8 cellular contexts compared by ENCODE assay signal in genomic region chr2:99488587-99488998, GRCh38. TPM values are rescaled to one million over a fixed set of nuclear protein-coding genes. Genes with fewer than 3 reads are reported as not detected.
A peak's percentile ranks its signal among the peaks of the same experiment; 100 is the strongest.
DNase-seq lines count a peak whose midpoint lies in the region; ATAC-seq and TF ChIP-seq lines count a peak whose summit lies in the region.

No MANE protein-coding gene starts in this region.

- no peak for ATAC-seq in stimulated activated naive CD8-positive, alpha-beta T cell treated with anti-CD3 and anti-CD28 coated beads, Interleukin-15, Interleukin-2, amounts not matched to agents 100 U/mL and 50 U/mL, for 24 hours
- ATAC-seq in GM19351 (IDR thresholded peaks at IDR 0.05; ENCODE audit: unreplicated experiment), result no peak

- H3K4me1 ChIP-seq in OCI-LY3 (ENCODE audit: low read length) (peaks cover 40% of the 10 kb centered on the region), urinary bladder (ENCODE audit: insufficient read depth) (peaks cover 2% of the 10 kb centered on the region)

- DNase-seq in stimulated activated naive CD8-positive, alpha-beta T cell treated with anti-CD3 and anti-CD28 coated beads, Interleukin-15, Interleukin-2, amounts not matched to agents 100 U/mL and 50 U/mL, for 24 hours, result no peak
- DNase-seq in cerebellar cortex (ENCODE audit: low spot score) (peak; percentile 38), lung microvascular endothelial cell (ENCODE audit: low read depth in 2 of 2) (peak; percentile 54 to 55), ecto neural progenitor cell (ENCODE audit: low spot score) (no peak)

- peak overlapping the region; percentile 87 for H3K9ac ChIP-seq in OCI-LY3 (ENCODE audit: low read length)

- no peak for TF ChIP-seq CTCF in OCI-LY3 (IDR thresholded peaks at IDR 0.05; ENCODE audit: low read depth, low read length)

- peak overlapping the region; percentile 97 for H3K27ac Mint-ChIP-seq in stimulated activated naive CD8-positive, alpha-beta T cell treated with anti-CD3 and anti-CD28 coated beads, Interleukin-15, Interleukin-2, amounts not matched to agents 100 ng/mL and 50 ng/mL, for 24 hours

- H3K27me3 ChIP-seq in OCI-LY3 (ENCODE audit: low read depth, low read length), result peaks cover 6% of the 10 kb centered on the region; the same call in 1 of the 2 replicates

- H3K9me3 ChIP-seq in OCI-LY3 (ENCODE audit: insufficient read depth, low read length), result no peaks in the 10 kb centered on the region

- H3K27me3 Mint-ChIP-seq in stimulated activated naive CD8-positive, alpha-beta T cell treated with anti-CD3 and anti-CD28 coated beads, Interleukin-15, Interleukin-2, amounts not matched to agents 100 ng/mL and 50 ng/mL, for 24 hours, result no peaks in the 10 kb centered on the region

- H3K36me3 ChIP-seq in OCI-LY3 (replicated peaks; ENCODE audit: low read depth, low read length) (no peaks in the 10 kb centered on the region), urinary bladder (ENCODE audit: insufficient read depth) (no peaks in the 10 kb centered on the region)

- 7% methylated on average over 7 of the region's 7 CpGs for WGBS in urinary bladder

- peaks cover 69% of the 10 kb centered on the region for H3K4me1 Mint-ChIP-seq in stimulated activated naive CD8-positive, alpha-beta T cell treated with anti-CD3 and anti-CD28 coated beads, Interleukin-15, Interleukin-2, amounts not matched to agents 100 ng/mL and 50 ng/mL, for 24 hours (ENCODE audit: low read depth)

- H2AFZ ChIP-seq in OCI-LY3 (ENCODE audit: low read depth, low read length), result no peak overlapping the region; the same call in 1 of the 2 replicates

- H3K36me3 Mint-ChIP-seq in stimulated activated naive CD8-positive, alpha-beta T cell treated with anti-CD3 and anti-CD28 coated beads, Interleukin-15, Interleukin-2, amounts not matched to agents 100 ng/mL and 50 ng/mL, for 24 hours (ENCODE audit: low read depth), result peaks cover 20% of the 10 kb centered on the region

- peaks cover 59% of the 10 kb centered on the region for H3K79me2 ChIP-seq in OCI-LY3 (ENCODE audit: low read length)

- peaks cover 53% of the 10 kb centered on the region for H4K20me1 ChIP-seq in OCI-LY3 (ENCODE audit: insufficient read depth, low read length)

- peak overlapping the region; percentile 85 for H3K4me2 ChIP-seq in OCI-LY3 (ENCODE audit: low read length)

- no peaks in the 10 kb centered on the region for H3K9me3 Mint-ChIP-seq in stimulated activated naive CD8-positive, alpha-beta T cell treated with anti-CD3 and anti-CD28 coated beads, Interleukin-15, Interleukin-2, amounts not matched to agents 100 ng/mL and 50 ng/mL, for 24 hours

- H3K4me3 Mint-ChIP-seq in stimulated activated naive CD8-positive, alpha-beta T cell treated with anti-CD3 and anti-CD28 coated beads, Interleukin-15, Interleukin-2, amounts not matched to agents 100 ng/mL and 50 ng/mL, for 24 hours, result peak overlapping the region; percentile 99

- H3K27ac ChIP-seq in OCI-LY3 (ENCODE audit: low read length) (peak overlapping the region; percentile 20; the same call in 1 of the 2 replicates), urinary bladder (ENCODE audit: low read depth) (peak overlapping the region; percentile 98)

- H3K4me3 ChIP-seq in OCI-LY3 (ENCODE audit: low read length) (peak overlapping the region; percentile 95), urinary bladder (ENCODE audit: low read depth, low read length) (peak overlapping the region; percentile 95)

RNA-seq across cellular contexts. Expression of gene REV1, which starts 1.2 kb away (rescaled TPM):
- total RNA-seq in lung microvascular endothelial cell, result 20.7 and 33.3 TPM in 2 replicates
- 134 TPM for total RNA-seq in urinary bladder
- polyA plus RNA-seq in urinary bladder, result 21.0 TPM

Comparison
In these comparisons a context has a peak if more than half of its experiments do, and no peak if none do; other contexts are left out.
1. DNase-seq: peak in cerebellar cortex (single experiment) and lung microvascular endothelial cell (2 of 2); none in stimulated activated naive CD8-positive, alpha-beta T cell treated with anti-CD3 and anti-CD28 coated beads, Interleukin-15, Interleukin-2, amounts not matched to agents 100 U/mL and 50 U/mL, for 24 hours (single experiment) and ecto neural progenitor cell (single experiment).